In the genomic region with DNA sequence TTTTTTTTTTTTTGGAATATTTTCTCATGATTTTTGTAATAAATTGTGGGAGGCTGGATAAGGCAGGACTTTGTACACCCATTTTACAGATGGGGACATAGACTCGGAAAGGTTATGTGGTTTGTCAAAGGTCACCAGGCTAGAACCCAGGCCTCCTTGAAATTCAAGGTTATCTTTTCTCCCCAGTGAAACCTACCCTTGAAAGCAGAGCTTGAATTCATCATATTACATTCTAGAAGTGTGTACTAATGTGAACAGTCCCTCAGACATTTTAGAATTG, we compare ENCODE assay signal across 9 cellular contexts. TPM values are rescaled to one million over a fixed set of nuclear protein-coding genes. Genes with fewer than 3 reads are reported as not detected.
DNase-seq lines count a peak whose midpoint lies in the region; ATAC-seq, FAIRE-seq and TF ChIP-seq lines count a peak whose summit lies in the region.
"Had no signal": no experiment of that assay in that cellular context is flagged by ENCODE, and none has a peak within 500 bp of the region (broad histone marks: within the 10 kb centered on the region; RNA-seq: fewer than 3 reads in every experiment).

No MANE protein-coding gene starts in this region.

- H3K9ac ChIP-seq in BLaER1 (peak overlapping the region; percentile 99; the same call in 1 of the 2 replicates), K562 (ENCODE audit: insufficient read depth in 1 of 2, low read depth in 2 of 2, low read length in 2 of 2) (no peak overlapping the region)

- H3K4me1 Mint-ChIP-seq in IgD-negative memory B cell (peaks cover 17 to 28% (median 20%) of the 10 kb centered on the region in 3 donors), neural crest cell (peaks cover 19% of the 10 kb centered on the region)

- no TSS peak for BruUV-seq in K562 (replicated peaks; lab: Mats Ljungman, UMichigan)

- H4K20me1 ChIP-seq in BLaER1 (peaks cover 64% of the 10 kb centered on the region), K562 (replicated peaks; ENCODE audit: control insufficient read depth, insufficient read depth, low read length) (no peaks in the 10 kb centered on the region)

- no peak for ATAC-seq in K562

- H3K27me3 Mint-ChIP-seq in IgD-negative memory B cell (no peaks in the 10 kb centered on the region), neural crest cell (ENCODE audit: low read depth) (peaks cover 1% of the 10 kb centered on the region)

- POLR2A ChIA-PET in K562 (lab: Yijun Ruan, JAX), result interaction anchor here (2.0 kb wide), 1 partner anchor 10 kb away, joined by 7 read pairs; no protein-coding TSS in a partner anchor

- no peak for TF ChIP-seq EP300 in K562 (IDR thresholded peaks at IDR 0.05; ENCODE audit: low read length)

- H3K36me3 Mint-ChIP-seq in IgD-negative memory B cell (peaks cover 11% of the 10 kb centered on the region), neural crest cell (ENCODE audit: low read depth) (peaks cover 3% of the 10 kb centered on the region)

- no peaks in the 10 kb centered on the region for H3K9me1 ChIP-seq in K562 (ENCODE audit: control insufficient read depth, insufficient read depth, low read length)

- H3K4me3 Mint-ChIP-seq in IgD-negative memory B cell (peak overlapping the region; percentile 54 to 96 (median 74)), neural crest cell (peak overlapping the region; percentile 42)

- CTCF ChIA-PET in K562 (lab: Yijun Ruan, JAX; ENCODE audit: low intra/inter-chr PET ratio), result no interaction called here

- H2AFZ ChIP-seq in K562 (ENCODE audit: low read depth, low read length), result no peak overlapping the region

- TF ChIP-seq POLR2A in K562 (conservative IDR thresholded peaks at IDR 0.05), result no peak

- H3K27ac ChIP-seq in BLaER1, result no peak overlapping the region; the same call in 1 of the 2 replicates
- no peak overlapping the region for H3K27ac ChIP-seq in K562 (ENCODE audit: extremely low read depth, low read depth, low read length)

- H3K27ac Mint-ChIP-seq in IgD-negative memory B cell (peak overlapping the region; percentile 83 to 96 (median 91)), neural crest cell (ENCODE audit: unreplicated experiment) (no peak overlapping the region)

- intact Hi-C loops in K562 (cut with micrococcal nuclease), result no loop called here

- no peak for FAIRE-seq in K562 (lab: Jason Lieb, UNC)

- TF ChIP-seq CTCF in K562 (IDR thresholded peaks at IDR 0.05 in 2 of 3, conservative IDR thresholded peaks at IDR 0.05 in 1 of 3; ENCODE audit: insufficient read depth in 2 of 3, low read depth in 1 of 3, low read length in 3 of 3) (no peak), neural crest cell (conservative IDR thresholded peaks at IDR 0.05) (no peak)

- DNase-seq in K562 (ENCODE audit: extremely low read depth in 1 of 4, low spot score in 3 of 4), result no peak
- DNase-seq in neural crest cell (ENCODE audit: low read depth, low spot score), result no peak
- DNase-seq in dermis blood vessel endothelial cell, result no peak
- DNase-seq in HT-29 (ENCODE audit: low spot score), result no peak
- DNase-seq in GDM1 (lab: John Stamatoyannopoulos, UW), result no peak
- DNase-seq in stimulated activated naive CD4-positive, alpha-beta T cell (lab: John Stamatoyannopoulos, UW), result no peak
- DNase-seq: GOT3 had no signal

- H3K4me2 ChIP-seq in BLaER1, result peak overlapping the region; percentile 85
- H3K4me2 ChIP-seq in K562 (ENCODE audit: insufficient read depth, low read length), result no peak overlapping the region

- H3K4me3 ChIP-seq in BLaER1 (peak overlapping the region; percentile 79), K562 (no peak overlapping the region)

- H3K27me3 ChIP-seq in BLaER1 (no peaks in the 10 kb centered on the region), K562 (ENCODE audit: control insufficient read depth in 2 of 2, insufficient read depth in 2 of 2, low read length in 2 of 2) (no peaks in the 10 kb centered on the region)

- WGBS in K562 (ENCODE audit: insufficient coverage, low coverage, missing lambda C conversion rate), result 55% methylated on average over 1 of the region's 1 CpG

- in situ Hi-C loops in K562 (cut with MboI), result no loop called here

- H3K9me3 Mint-ChIP-seq in IgD-negative memory B cell (peaks cover 0 to 2% (median 0%) of the 10 kb centered on the region in 3 donors), neural crest cell (no peaks in the 10 kb centered on the region)

- TF ChIP-seq RAD21 in K562 (CRISPR knock-in tag; conservative IDR thresholded peaks at IDR 0.05 in 1 of 2, IDR thresholded peaks at IDR 0.05 in 1 of 2), result no peak

- H3K79me2 ChIP-seq in K562 (ENCODE audit: control insufficient read depth, insufficient read depth, low read length), result no peaks in the 10 kb centered on the region

- H3K9me3 ChIP-seq in BLaER1 (no peaks in the 10 kb centered on the region), K562 (replicated peaks; ENCODE audit: control insufficient read depth, insufficient read depth, low read depth, low read length) (no peaks in the 10 kb centered on the region)

- peaks cover 41% of the 10 kb centered on the region for H3K36me3 ChIP-seq in BLaER1
- no peaks in the 10 kb centered on the region for H3K36me3 ChIP-seq in K562 (ENCODE audit: control insufficient read depth, insufficient read depth, low read length)

- peaks cover 50% of the 10 kb centered on the region for H3K4me1 ChIP-seq in BLaER1
- H3K4me1 ChIP-seq in K562 (replicated peaks in 1 of 2; ENCODE audit: control insufficient read depth in 2 of 2, insufficient read depth in 2 of 2, low read length in 2 of 2), result peaks cover 0 to 6% of the 10 kb centered on the region in 2 experiments; a peak in 3 of 5 replicates

TF ChIP-seq in K562, 482 proteins besides CTCF, POLR2A, EP300 and RAD21:
- TF ChIP-seq RBM25 (IDR thresholded peaks at IDR 0.05; ENCODE audit: low read depth, low read length, severe bottlenecking) (peak; percentile 76), ZNF280B (CRISPR knock-in tag; IDR thresholded peaks at IDR 0.05) (no peak), RFX1 (IDR thresholded peaks at IDR 0.05) (no peak), FOSL1 (tag; conservative IDR thresholded peaks at IDR 0.05) (no peak), NEUROD1 (IDR thresholded peaks at IDR 0.05; ENCODE audit: borderline replicate concordance, low read depth, low read length, partially characterized antibody) (no peak), ESRRA (IDR thresholded peaks at IDR 0.05; ENCODE audit: borderline replicate concordance, low read depth) (peak; percentile 79; the same call in 1 of the 2 replicates), TARDBP (IDR thresholded peaks at IDR 0.05) (no peak)
- TF ChIP-seq, protein P1, sequence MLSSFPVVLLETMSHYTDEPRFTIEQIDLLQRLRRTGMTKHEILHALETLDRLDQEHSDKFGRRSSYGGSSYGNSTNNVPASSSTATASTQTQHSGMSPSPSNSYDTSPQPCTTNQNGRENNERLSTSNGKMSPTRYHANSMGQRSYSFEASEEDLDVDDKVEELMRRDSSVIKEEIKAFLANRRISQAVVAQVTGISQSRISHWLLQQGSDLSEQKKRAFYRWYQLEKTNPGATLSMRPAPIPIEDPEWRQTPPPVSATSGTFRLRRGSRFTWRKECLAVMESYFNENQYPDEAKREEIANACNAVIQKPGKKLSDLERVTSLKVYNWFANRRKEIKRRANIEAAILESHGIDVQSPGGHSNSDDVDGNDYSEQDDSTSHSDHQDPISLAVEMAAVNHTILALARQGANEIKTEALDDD (IDR thresholded peaks at IDR 0.05), result 0 out of 2 replicates have a peak, but pooled peaks have one; percentile 14

RNA-seq across cellular contexts. Expression of gene ARID5B, which starts 3.9 kb away (rescaled TPM):
- 154 TPM for polyA plus RNA-seq in IgD-negative memory B cell
- 12.6 and 16.5 TPM in 2 replicates for total RNA-seq in K562 (2011; cell fraction: chromatin; rRNA removed; ENCODE audit: low replicate concordance)
- 6.3 and 6.4 TPM in 2 replicates for total RNA-seq in K562 (2011; cell fraction: nucleolus; rRNA removed)
- total RNA-seq in K562 (2011; cell fraction: nucleoplasm; rRNA removed), result 7.4 and 9.8 TPM in 2 replicates
- total RNA-seq in K562 (2014; rRNA removed), result 1.4 and 2.1 TPM in 2 replicates
- total RNA-seq in K562 (2014; rRNA removed; fragmentation: Illumina TruSeq; extraction: Trizol), result 0.80 and 1.3 TPM in 2 replicates
- total RNA-seq in K562 (2015; rRNA removed; fragmentation: Illumina TruSeq; extraction: Trizol), result 0.80 and 0.90 TPM in 2 replicates
- 1.2 and 1.6 TPM in 2 replicates for total RNA-seq in K562 (2021)
- 0.57 and 1.5 TPM in 2 replicates for polyA plus RNA-seq in K562 (2011; rRNA removed)
- 0.43 and 1.3 TPM in 2 replicates for polyA plus RNA-seq in K562 (2011; cell fraction: cytosol; rRNA removed)
- polyA plus RNA-seq in K562 (2011; cell fraction: nucleus; rRNA removed), result 1.2 and 3.5 TPM in 2 replicates
- polyA plus RNA-seq in K562 (2012), result 0.61 and 0.71 TPM in 2 replicates
- 0.64 and 0.73 TPM in 2 replicates for polyA plus RNA-seq in K562 (2014; fragmentation: Illumina TruSeq; extraction: Trizol)
- polyA plus RNA-seq in K562 (2014; fragmentation: Nextera tagmentation; extraction: Ambion mirVana), result 1 to 10 TPM in 1 of 2 experiments, under 1 TPM in 1; 0.62 to 1.3 TPM
- polyA plus RNA-seq in K562 (2014; rRNA removed), result 0.48 and 0.58 TPM in 2 replicates
- 4.2 and 11.6 TPM in 2 replicates for polyA minus RNA-seq in K562 (2011; rRNA and poly(A)+ RNA removed)
- polyA minus RNA-seq in K562 (2011; cell fraction: cytosol; rRNA and poly(A)+ RNA removed), result 2.6 and 3.0 TPM in 2 replicates
- polyA minus RNA-seq in K562 (2011; cell fraction: nucleus; rRNA and poly(A)+ RNA removed), result 7.7 and 12.4 TPM in 2 replicates
- total RNA-seq in neural crest cell, result 10.1 and 10.4 TPM in 2 replicates
- total RNA-seq in dermis blood vessel endothelial cell, result 14.0 and 16.1 TPM in 2 replicates
- total RNA-seq in HT-29 (2014; rRNA removed; shearing (Covaris generic)), result 16.9 and 18.9 TPM in 2 replicates
